In genomic region chr10:98269435-98269912, GRCh38 we compare ENCODE assay signal across 8 cellular contexts. TPM values are rescaled to one million over a fixed set of nuclear protein-coding genes. Genes with fewer than 3 reads are reported as not detected.
DNase-seq lines count a peak whose midpoint lies in the region; ATAC-seq, FAIRE-seq and TF ChIP-seq lines count a peak whose summit lies in the region.

No MANE protein-coding gene starts in this region.

- TF ChIP-seq CTCF in Peyer's patch (IDR thresholded peaks at IDR 0.05) (no peak), fibroblast of the aortic adventitia (IDR thresholded peaks at IDR 0.05; ENCODE audit: insufficient read depth, low read length) (no peak), pancreas (IDR thresholded peaks at IDR 0.05) (no peak), GM13977 (IDR thresholded peaks at IDR 0.05; ENCODE audit: extremely low read depth, insufficient read depth, missing control alignments) (no peak), GM10248 (IDR thresholded peaks at IDR 0.05; ENCODE audit: control extremely low read depth, extremely low read depth, low read depth, missing control alignments) (no peak)

- no peak for FAIRE-seq in pancreas (lab: Jason Lieb, UNC)

- no peak for TF ChIP-seq POLR2A in Peyer's patch (IDR thresholded peaks at IDR 0.05)

- H3K27me3 ChIP-seq in Peyer's patch (no peaks in the 10 kb centered on the region), pancreas (no peaks in the 10 kb centered on the region)

- H3K27ac ChIP-seq in Peyer's patch (peak overlapping the region in 3 of 4 donors; percentile 52 to 70 (median 63)), pancreas (peak overlapping the region; percentile 55 to 79 (median 66))

- in situ Hi-C loops in Caki2 (cut with HindIII; ENCODE audit: low pct_unique_long_range_greater_than_20kb, low sequenced_read_pairs) (no loop called here), GM13977 (cut with MboI; ENCODE audit: low pct_unique_long_range_greater_than_20kb, low sequenced_read_pairs, unreplicated experiment) (no loop called here)

- no peaks in the 10 kb centered on the region for H3K36me3 ChIP-seq in Peyer's patch
- no peaks in the 10 kb centered on the region for H3K36me3 ChIP-seq in pancreas

- CTCF ChIA-PET in GM10248 (lab: Yijun Ruan, JAX) = interaction anchor here (0.8 kb wide), 1 partner anchor 13 kb away, joined by 3 read pairs; no protein-coding TSS in a partner anchor

- peak; percentile 89 for DNase-seq in Caki2 (ENCODE audit: low read depth)
- peak in 1 of 3 donors; percentile 49 for DNase-seq in Peyer's patch
- peak; percentile 94 for DNase-seq in fibroblast of the aortic adventitia (ENCODE audit: low read depth)
- peak; percentile 64 to 86 (median 80) for DNase-seq in pancreas
- DNase-seq in GM13977 (ENCODE audit: low spot score) = no peak
- DNase-seq in GM10248 (ENCODE audit: extremely low spot score) = no peak

- peaks cover 0 to 13% (median 0%) of the 10 kb centered on the region in 4 donors for H3K4me1 ChIP-seq in Peyer's patch
- peaks cover 0 to 7% (median 0%) of the 10 kb centered on the region in 3 donors for H3K4me1 ChIP-seq in pancreas

- POLR2A ChIA-PET in GM10248 (lab: Yijun Ruan, JAX) = no interaction called here

- intact Hi-C loops in pancreas (cut with DNase I) = no loop called here

- WGBS in pancreas, 2 donors = 28 to 34% methylated on average over 8 of the region's 8 CpGs

- H3K9me3 ChIP-seq in Peyer's patch = no peaks in the 10 kb centered on the region
- H3K9me3 ChIP-seq in pancreas = no peaks in the 10 kb centered on the region

- H3K4me3 ChIP-seq in Peyer's patch = no peak overlapping the region
- no peak overlapping the region for H3K4me3 ChIP-seq in fibroblast of the aortic adventitia (ENCODE audit: low read depth, low read length)
- H3K4me3 ChIP-seq in pancreas = no peak overlapping the region

- ATAC-seq in pancreas (peak; percentile 76 to 80 (median 80)), HG02678 (IDR thresholded peaks at IDR 0.05; ENCODE audit: unreplicated experiment) (no peak), HG03039 (IDR thresholded peaks at IDR 0.05; ENCODE audit: unreplicated experiment) (no peak)

RNA-seq across cellular contexts. Expression of gene LOXL4, which starts 1.5 kb away (rescaled TPM):
- 0.72 and 1.5 TPM in 2 replicates for total RNA-seq in Caki2 (2014; rRNA removed; shearing (Covaris generic); ENCODE audit: low replicate concordance)
- total RNA-seq in Peyer's patch (1 to 10 TPM in 2 of 4 donors, under 1 TPM in 1, not detected in 1; 0.85 to 1.7 (median 1.6) TPM), fibroblast of the aortic adventitia (ENCODE audit: low replicate concordance) (14.3 and 62.5 TPM in 2 replicates), pancreas (10 to 100 TPM in 2 of 6 donors, 1 to 10 TPM in 4; 3.7 to 12.5 (median 5.6) TPM)
- 10 to 100 TPM; 10.4 to 11.4 TPM for polyA plus RNA-seq in pancreas

Comparison
In these comparisons a context has a peak if more than half of its experiments do, and no peak if none do; other contexts are left out.
1. DNase-seq: peak in Caki2 (single experiment), fibroblast of the aortic adventitia (single experiment) and pancreas (6 of 6); none in GM13977 (single experiment) and GM10248 (single experiment).
2. ATAC-seq: peak in pancreas (4 of 4); none in HG02678 (single experiment) and HG03039 (single experiment).